In the genomic region with DNA sequence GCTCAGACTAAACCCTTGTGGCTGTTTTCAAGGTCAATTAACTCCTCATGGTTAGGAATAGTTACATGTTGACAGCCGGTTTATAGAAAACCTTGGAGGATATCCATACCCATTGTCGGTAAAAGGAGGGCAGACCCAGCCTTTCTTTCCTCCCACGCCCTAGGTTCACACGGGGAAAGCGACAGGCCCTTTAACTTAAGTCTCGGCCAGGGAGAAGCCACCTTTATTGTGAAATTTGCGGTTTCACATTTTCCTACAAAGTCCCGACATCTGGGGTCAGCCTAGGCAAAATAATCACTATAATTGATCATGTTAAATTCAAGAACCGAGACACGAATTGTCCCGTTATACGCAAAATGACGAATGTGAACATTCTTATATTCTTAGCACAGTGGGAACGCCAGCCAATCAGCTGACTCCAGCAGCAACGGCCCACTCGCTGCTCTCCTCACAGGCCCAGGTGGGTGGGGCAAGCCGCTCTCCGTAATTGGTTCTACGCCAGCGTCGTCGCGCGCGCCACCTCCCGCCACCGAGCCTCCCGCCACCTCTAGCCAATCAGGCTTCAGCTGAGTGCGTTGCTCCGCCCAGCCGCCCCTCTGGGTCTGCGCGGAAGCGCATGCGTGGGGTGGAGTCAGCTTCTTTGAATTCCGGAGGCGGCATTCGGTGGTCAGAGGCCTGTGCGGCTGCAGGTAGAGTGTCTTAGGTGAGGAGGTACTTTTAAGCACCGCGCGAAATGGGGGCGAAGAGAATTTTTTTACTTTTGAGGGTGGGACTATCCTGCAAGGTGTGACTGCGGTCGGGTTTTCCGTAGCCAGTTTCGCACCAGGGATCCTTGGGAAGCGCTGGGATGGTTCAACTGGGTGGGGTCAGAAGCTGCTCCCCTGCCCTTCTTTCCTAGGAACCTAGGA, we compare ENCODE assay signal across 8 cellular contexts. TPM values are rescaled to one million over a fixed set of nuclear protein-coding genes. Genes with fewer than 3 reads are reported as not detected.
DNase-seq lines count a peak whose midpoint lies in the region; ATAC-seq and TF ChIP-seq lines count a peak whose summit lies in the region.

A gene with protein sequence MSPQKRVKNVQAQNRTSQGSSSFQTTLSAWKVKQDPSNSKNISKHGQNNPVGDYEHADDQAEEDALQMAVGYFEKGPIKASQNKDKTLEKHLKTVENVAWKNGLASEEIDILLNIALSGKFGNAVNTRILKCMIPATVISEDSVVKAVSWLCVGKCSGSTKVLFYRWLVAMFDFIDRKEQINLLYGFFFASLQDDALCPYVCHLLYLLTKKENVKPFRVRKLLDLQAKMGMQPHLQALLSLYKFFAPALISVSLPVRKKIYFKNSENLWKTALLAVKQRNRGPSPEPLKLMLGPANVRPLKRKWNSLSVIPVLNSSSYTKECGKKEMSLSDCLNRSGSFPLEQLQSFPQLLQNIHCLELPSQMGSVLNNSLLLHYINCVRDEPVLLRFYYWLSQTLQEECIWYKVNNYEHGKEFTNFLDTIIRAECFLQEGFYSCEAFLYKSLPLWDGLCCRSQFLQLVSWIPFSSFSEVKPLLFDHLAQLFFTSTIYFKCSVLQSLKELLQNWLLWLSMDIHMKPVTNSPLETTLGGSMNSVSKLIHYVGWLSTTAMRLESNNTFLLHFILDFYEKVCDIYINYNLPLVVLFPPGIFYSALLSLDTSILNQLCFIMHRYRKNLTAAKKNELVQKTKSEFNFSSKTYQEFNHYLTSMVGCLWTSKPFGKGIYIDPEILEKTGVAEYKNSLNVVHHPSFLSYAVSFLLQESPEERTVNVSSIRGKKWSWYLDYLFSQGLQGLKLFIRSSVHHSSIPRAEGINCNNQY (plus strand): TSS at position 659 of the 908 bp plus-strand sequence. CDS start 2,867 bp downstream, outside the sequence.

- peak within 1 kb of the TSS; percentile 88 for H3K27ac Mint-ChIP-seq in T-helper 2 cell treated with Interferon-gamma antibody and Interleukin-4, amounts not matched to agents 5 μg/mL and 100 μg/mL, for 36 hours

- no peaks in the 10 kb centered on the region for H3K9me3 Mint-ChIP-seq in T-helper 2 cell treated with Interferon-gamma antibody and Interleukin-4, amounts not matched to agents 5 μg/mL and 100 μg/mL, for 36 hours

- no peaks in the 10 kb centered on the region for H3K27me3 Mint-ChIP-seq in T-helper 2 cell treated with Interferon-gamma antibody and Interleukin-4, amounts not matched to agents 5 μg/mL and 100 μg/mL, for 36 hours (ENCODE audit: low read depth)

- H3K4me3 Mint-ChIP-seq in T-helper 2 cell treated with Interferon-gamma antibody and Interleukin-4, amounts not matched to agents 5 μg/mL and 100 μg/mL, for 36 hours: peak within 1 kb of the TSS; percentile 87

- TF ChIP-seq CTCF in astrocyte of the cerebellum (IDR thresholded peaks at IDR 0.05; ENCODE audit: low read depth, low read length, missing control alignments) (no peak), psoas muscle (IDR thresholded peaks at IDR 0.05) (no peak), uterus (IDR thresholded peaks at IDR 0.05) (no peak)

- peak within 1 kb of the TSS; percentile 93 for H3K27ac ChIP-seq in right cardiac atrium (ENCODE audit: low read length)
- H3K27ac ChIP-seq in psoas muscle: peak within 1 kb of the TSS; percentile 75
- peak within 1 kb of the TSS; percentile 70 to 78 for H3K27ac ChIP-seq in uterus

- TF ChIP-seq POLR2A in uterus (IDR thresholded peaks at IDR 0.05): peak in 1 of 2 donors; percentile 75

- H3K4me1 ChIP-seq in right cardiac atrium (ENCODE audit: control insufficient read depth, insufficient read depth, low read length): no peaks in the 10 kb centered on the region
- no peaks in the 10 kb centered on the region for H3K4me1 ChIP-seq in psoas muscle
- H3K4me1 ChIP-seq in uterus: no peaks in the 10 kb centered on the region

- in situ Hi-C loops in astrocyte of the cerebellum (cut with HindIII; ENCODE audit: low sequenced_read_pairs): no loop called here

- H3K36me3 ChIP-seq in psoas muscle (ENCODE audit: insufficient read depth in 1 of 2, low read depth in 1 of 2) (no peaks in the 10 kb centered on the region), uterus (no peaks in the 10 kb centered on the region)

- peaks cover 22% of the 10 kb centered on the region for H3K4me1 Mint-ChIP-seq in T-helper 2 cell treated with Interferon-gamma antibody and Interleukin-4, amounts not matched to agents 5 μg/mL and 100 μg/mL, for 36 hours (ENCODE audit: low read depth)

- WGBS in right cardiac atrium: under 1% methylated on average over 48 of the region's 48 CpGs
- 0 to 35% (median 1%) methylated on average over 46 to 48 of the region's 48 CpGs for WGBS in psoas muscle, 3 donors

- peak within 1 kb of the TSS; percentile 58 for H3K4me3 ChIP-seq in astrocyte of the cerebellum (ENCODE audit: low read depth, low read length)
- H3K4me3 ChIP-seq in right cardiac atrium (ENCODE audit: low read length): peak within 1 kb of the TSS; percentile 75
- H3K4me3 ChIP-seq in psoas muscle: peak within 1 kb of the TSS; percentile 60
- peak within 1 kb of the TSS; percentile 32 to 35 for H3K4me3 ChIP-seq in uterus

- intact Hi-C loops in right cardiac atrium (cut with DNase I): no loop called here
- intact Hi-C loops in psoas muscle (cut with DNase I): loop anchor here in 1 of 2 donors (5.0 kb wide), 1 partner anchor 45 kb away; a partner anchor contains a TSS
- intact Hi-C loops in uterus (cut with DNase I; ENCODE audit: low total_unique reads): no loop called here

- no peaks in the 10 kb centered on the region for H3K27me3 ChIP-seq in right cardiac atrium (ENCODE audit: control insufficient read depth, insufficient read depth)
- no peaks in the 10 kb centered on the region for H3K27me3 ChIP-seq in psoas muscle (ENCODE audit: insufficient read depth in 3 of 3, low read length in 2 of 3)
- H3K27me3 ChIP-seq in uterus: no peaks in the 10 kb centered on the region

- H3K9me3 ChIP-seq in right cardiac atrium (ENCODE audit: control insufficient read depth, low read length) (no peaks in the 10 kb centered on the region), psoas muscle (no peaks in the 10 kb centered on the region), uterus (no peaks in the 10 kb centered on the region)

- ATAC-seq in GM18508 (IDR thresholded peaks at IDR 0.05; ENCODE audit: insufficient read depth, unreplicated experiment) (peak; percentile 91), HG02981 (IDR thresholded peaks at IDR 0.05; ENCODE audit: unreplicated experiment) (peak; percentile 100), right cardiac atrium (peak; percentile 100), psoas muscle (peak; percentile 99 to 100 (median 100))

- peaks cover 22% of the 10 kb centered on the region for H3K36me3 Mint-ChIP-seq in T-helper 2 cell treated with Interferon-gamma antibody and Interleukin-4, amounts not matched to agents 5 μg/mL and 100 μg/mL, for 36 hours (ENCODE audit: low read depth)

- DNase-seq in NCI-H2029 (lab: John Stamatoyannopoulos, UW): peak; percentile 85
- peak; percentile 93 for DNase-seq in T-helper 2 cell treated with Interferon-gamma antibody and Interleukin-4, amounts not matched to agents 5 μg/mL and 100 μg/mL, for 36 hours (ENCODE audit: low spot score)
- peak; percentile 76 for DNase-seq in astrocyte of the cerebellum (ENCODE audit: low read depth)
- peak; percentile 92 to 97 (median 96) for DNase-seq in right cardiac atrium
- DNase-seq in psoas muscle: peak; percentile 91 to 96
- DNase-seq in uterus: peak; percentile 87 to 92

RNA-seq across cellular contexts. Expression of the gene that starts here (rescaled TPM):
- under 1 TPM; 0.31 to 0.85 (median 0.58) TPM for total RNA-seq in right cardiac atrium
- polyA plus RNA-seq in right cardiac atrium: 0.38 TPM
- total RNA-seq in psoas muscle: under 1 TPM; 0.10 to 0.34 (median 0.25) TPM
- under 1 TPM in 2 of 3 donors, not detected in 1; 0.35 to 0.39 TPM for polyA plus RNA-seq in psoas muscle
- total RNA-seq in uterus: 10 to 100 TPM in 2 of 4 donors, 1 to 10 TPM in 2; 2.7 to 24.7 (median 8.6) TPM

Comparison
In these comparisons a context has a peak if more than half of its experiments do, and no peak if none do; other contexts are left out.
1. Peak in every context shown above with its lines: DNase-seq, ATAC-seq, H3K4me3 ChIP-seq and H3K27ac ChIP-seq.
2. Peak in DNase-seq, ATAC-seq, H3K4me3 ChIP-seq and H3K27ac ChIP-seq in right cardiac atrium; RNA of the gene not detected or under 1 TPM.
3. Peak in DNase-seq, ATAC-seq, H3K4me3 ChIP-seq and H3K27ac ChIP-seq in psoas muscle; RNA of the gene not detected or under 1 TPM.